Comparison of ENCODE assay signal across 1 cellular context in genomic region chr12:116161588-116161987, GRCh38.
TF ChIP-seq lines count a peak whose summit lies in the region.

No MANE protein-coding gene starts in this region.

TF ChIP-seq in IMR-90, 13 proteins besides CTCF, POLR2A, EP300 and RAD21:
- TF ChIP-seq MAFK (IDR thresholded peaks at IDR 0.05; ENCODE audit: low read depth, low read length) (no peak), NFE2L2 (IDR thresholded peaks at IDR 0.05; ENCODE audit: low read depth, low read length) (no peak), BHLHE40 (IDR thresholded peaks at IDR 0.05; ENCODE audit: low read depth, low read length) (no peak), USF2 (IDR thresholded peaks at IDR 0.05; ENCODE audit: low read depth, low read length) (no peak), MXI1 (IDR thresholded peaks at IDR 0.05; ENCODE audit: borderline replicate concordance, low read depth, low read length) (no peak), SMC3 (IDR thresholded peaks at IDR 0.05; ENCODE audit: low read depth, low read length) (no peak), FOS (IDR thresholded peaks at IDR 0.05; ENCODE audit: low read depth, low read length) (no peak), RCOR1 (IDR thresholded peaks at IDR 0.05; ENCODE audit: insufficient replicate concordance, low read length) (no peak), RFX5 (IDR thresholded peaks at IDR 0.05; ENCODE audit: low read depth, low read length) (no peak), CHD1 (IDR thresholded peaks at IDR 0.05; ENCODE audit: low read depth, low read length) (no peak), MAZ (IDR thresholded peaks at IDR 0.05; ENCODE audit: borderline replicate concordance, low read depth, low read length) (no peak), CEBPB (IDR thresholded peaks at IDR 0.05; ENCODE audit: low read depth, low read length) (no peak)
- TF ChIP-seq, protein P1, sequence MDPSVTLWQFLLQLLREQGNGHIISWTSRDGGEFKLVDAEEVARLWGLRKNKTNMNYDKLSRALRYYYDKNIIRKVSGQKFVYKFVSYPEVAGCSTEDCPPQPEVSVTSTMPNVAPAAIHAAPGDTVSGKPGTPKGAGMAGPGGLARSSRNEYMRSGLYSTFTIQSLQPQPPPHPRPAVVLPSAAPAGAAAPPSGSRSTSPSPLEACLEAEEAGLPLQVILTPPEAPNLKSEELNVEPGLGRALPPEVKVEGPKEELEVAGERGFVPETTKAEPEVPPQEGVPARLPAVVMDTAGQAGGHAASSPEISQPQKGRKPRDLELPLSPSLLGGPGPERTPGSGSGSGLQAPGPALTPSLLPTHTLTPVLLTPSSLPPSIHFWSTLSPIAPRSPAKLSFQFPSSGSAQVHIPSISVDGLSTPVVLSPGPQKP (IDR thresholded peaks at IDR 0.05; ENCODE audit: borderline replicate concordance, low read depth, low read length): no peak
